Comparison of ENCODE assay signal across 23 cellular contexts in the genomic region with DNA sequence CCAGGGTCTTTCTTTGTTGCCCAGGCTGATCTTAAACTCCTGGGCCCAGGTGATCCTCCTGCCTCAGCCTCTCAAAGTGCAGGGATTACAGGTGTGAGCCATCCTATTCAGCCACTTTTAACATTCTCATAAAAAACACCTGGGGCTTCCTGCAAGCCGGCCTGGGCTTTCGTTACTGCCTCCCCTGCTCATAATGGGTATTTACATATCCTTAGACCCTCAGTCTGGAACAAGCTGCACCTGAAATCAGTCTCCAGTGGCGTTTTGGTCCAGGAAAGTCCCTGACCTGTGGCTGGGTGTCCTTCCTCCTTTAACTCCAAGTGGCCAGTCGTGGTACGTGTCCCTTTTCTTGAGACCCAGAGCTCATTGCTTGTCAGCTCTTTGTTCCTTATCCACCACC.
DNase-seq lines count a peak whose midpoint lies in the region; TF ChIP-seq lines count a peak whose summit lies in the region.
"Had no signal": no experiment of that assay in that cellular context is flagged by ENCODE, and none has a peak within 500 bp of the region (broad histone marks: within the 10 kb centered on the region; RNA-seq: fewer than 3 reads in every experiment).

No MANE protein-coding gene starts in this region.

- H2AK5ac ChIP-seq in H9 (ENCODE audit: insufficient read length, low read length) = no peak overlapping the region

- TF ChIP-seq CTCF in H9 (conservative IDR thresholded peaks at IDR 0.05) (no peak), OCI-LY3 (IDR thresholded peaks at IDR 0.05; ENCODE audit: low read depth, low read length) (no peak), endothelial cell (IDR thresholded peaks at IDR 0.05; ENCODE audit: unreplicated experiment) (no peak)

- H3K4me1 ChIP-seq in H9 (ENCODE audit: insufficient read depth, low read length) (no peaks in the 10 kb centered on the region), OCI-LY3 (ENCODE audit: low read length) (peaks cover 62% of the 10 kb centered on the region)
- H3K4me1 ChIP-seq: Caco-2, HAP-1 had no signal

- no peaks in the 10 kb centered on the region for H3K23me2 ChIP-seq in H9 (ENCODE audit: insufficient read length, low read depth, low read length, poor library complexity, severe bottlenecking)

- H3K27me3 Mint-ChIP-seq in H9 (ENCODE audit: low read depth) = peaks cover 1% of the 10 kb centered on the region; the same call in 1 of the 2 replicates
- peaks cover 13% of the 10 kb centered on the region for H3K27me3 Mint-ChIP-seq in endothelial cell (ENCODE audit: unreplicated experiment)

- H3K14ac ChIP-seq in H9 (ENCODE audit: insufficient read depth, low read length) = peak overlapping the region; percentile 69; the same call in 1 of the 2 replicates

- H3K4ac ChIP-seq in H9 (ENCODE audit: low read depth, low read length) = no peak overlapping the region

- H2BK20ac ChIP-seq in H9 (ENCODE audit: low read depth, low read length, poor library complexity, severe bottlenecking) = no peak overlapping the region

- H3K4me3 ChIP-seq in OCI-LY3 (ENCODE audit: low read length) = no peak overlapping the region
- H3K4me3 ChIP-seq: BLaER1, GM23248, HAP-1, Peyer's patch, SJCRH30 had no signal

- H3K23ac ChIP-seq in H9 (ENCODE audit: insufficient read length, low read depth, low read length) = no peak overlapping the region

- WGBS in H9 (ENCODE audit: extremely low coverage, insufficient read length, low lambda C conversion rate) = no CpG with 5 or more reads among the region's 5 CpGs

- H3K9me3 Mint-ChIP-seq in H9 (no peaks in the 10 kb centered on the region), endothelial cell (ENCODE audit: unreplicated experiment) (no peaks in the 10 kb centered on the region)
- H3K9me3 Mint-ChIP-seq: CD4-positive, alpha-beta T cell; T-cell; T-helper 2 cell treated with Interferon-gamma antibody and Interleukin-4, amounts not matched to agents 5 μg/mL and 100 μg/mL, for 36 hours had no signal

- H3K9me3 ChIP-seq in H9 (ENCODE audit: control insufficient read depth, low read depth, low read length) = no peaks in the 10 kb centered on the region
- no peaks in the 10 kb centered on the region for H3K9me3 ChIP-seq in OCI-LY3 (ENCODE audit: insufficient read depth, low read length)
- H3K9me3 ChIP-seq: BLaER1, Caco-2, HAP-1, Peyer's patch, SJCRH30 had no signal

- no peak overlapping the region for H3T11ph ChIP-seq in H9 (ENCODE audit: low read length)

- H3K36me3 Mint-ChIP-seq in H9 (ENCODE audit: insufficient read depth in 1 of 3, low read depth in 3 of 3) (no peaks in the 10 kb centered on the region; a peak in 1 of 7 replicates), endothelial cell (ENCODE audit: low read depth, unreplicated experiment) (peaks cover 8% of the 10 kb centered on the region)
- H3K36me3 Mint-ChIP-seq: T-cell had no signal

- H3K4me3 Mint-ChIP-seq in H9 (no peak overlapping the region), endothelial cell (ENCODE audit: unreplicated experiment) (no peak overlapping the region)
- H3K4me3 Mint-ChIP-seq: CD4-positive, alpha-beta T cell; T-cell; T-helper 2 cell treated with Interferon-gamma antibody and Interleukin-4, amounts not matched to agents 5 μg/mL and 100 μg/mL, for 36 hours had no signal

- H3K4me2 ChIP-seq in H9 (ENCODE audit: insufficient read depth, insufficient read length, low read length) = no peak overlapping the region
- peak overlapping the region; percentile 46 for H3K4me2 ChIP-seq in OCI-LY3 (ENCODE audit: low read length)
- H3K4me2 ChIP-seq: BLaER1 had no signal

- H3K79me2 ChIP-seq in H9 (ENCODE audit: insufficient read depth, low read length) (no peaks in the 10 kb centered on the region), OCI-LY3 (ENCODE audit: low read length) (no peaks in the 10 kb centered on the region)

- peaks cover 12 to 14% of the 10 kb centered on the region in 2 experiments for H3K4me1 Mint-ChIP-seq in H9
- H3K4me1 Mint-ChIP-seq in endothelial cell (ENCODE audit: unreplicated experiment) = peaks cover 24% of the 10 kb centered on the region

- H4K91ac ChIP-seq in H9 (ENCODE audit: insufficient read length, low read depth, low read length) = no peak overlapping the region

- H2BK120ac ChIP-seq in H9 (ENCODE audit: low read depth, low read length, poor library complexity, severe bottlenecking) = no peak overlapping the region

- no peak overlapping the region for H2BK15ac ChIP-seq in H9 (ENCODE audit: low read depth, low read length)

- no peak overlapping the region for H4K8ac ChIP-seq in H9 (replicated peaks; ENCODE audit: insufficient read length, low read depth, low read length)

- H4K5ac ChIP-seq in H9 (ENCODE audit: insufficient read length, low read depth, low read length) = no peak overlapping the region

- H3K27ac ChIP-seq in H9 (ENCODE audit: insufficient read length, low read depth, low read length) (no peak overlapping the region), OCI-LY3 (ENCODE audit: low read length) (peak overlapping the region; percentile 44)
- H3K27ac ChIP-seq: 22Rv1, BLaER1, GM23248, SJCRH30 had no signal

- H2BK5ac ChIP-seq in H9 (ENCODE audit: insufficient read length, low read length) = no peak overlapping the region

- H3K9ac ChIP-seq in H9 (ENCODE audit: extremely low read depth, insufficient read length, low read length) (no peak overlapping the region), OCI-LY3 (ENCODE audit: low read length) (no peak overlapping the region)
- H3K9ac ChIP-seq: BLaER1, GM23248 had no signal

- DNase-seq in NCI-H1417 (lab: John Stamatoyannopoulos, UW) (peak in 2 of 3 experiments; percentile 17 to 35), NCI-H1417 treated with DMSO at 0.1 percent for 48 hours (lab: John Stamatoyannopoulos, UW) (no peak), H9 (no peak), endothelial cell (ENCODE audit: low spot score) (no peak)
- no peak for DNase-seq in activated effector memory CD4-positive, alpha-beta T cell treated with anti-CD3 and anti-CD28 coated beads, Interleukin-2, amount 50 U/mL, for 16 hours
- DNase-seq in stimulated activated CD4-positive, alpha-beta T cell treated with anti-CD3 and anti-CD28 coated beads, Interleukin-4, amount 100 ng/mL, for 4 hours = no peak
- no peak for DNase-seq in effector CD8-positive, alpha-beta T cell (lab: John Stamatoyannopoulos, UW)
- DNase-seq: ACHN; Caco-2; CD4-positive, alpha-beta T cell; DMS 273 treated with DMSO at 0.1 percent for 48 hours; GM23248; Kasumi-1; NCI-H1436 treated with DMSO at 0.1 percent for 48 hours; NK-92 treated with Interleukin-12 subunit alpha and Interleukin-12 subunit beta, amount 100 ng/mL, for 24 hours; Peyer's patch; SJCRH30; T-cell had no signal

- H4K20me1 ChIP-seq in H9 (ENCODE audit: control insufficient read depth, insufficient read depth, insufficient read length) = no peaks in the 10 kb centered on the region
- H4K20me1 ChIP-seq in OCI-LY3 (ENCODE audit: insufficient read depth, low read length) = no peaks in the 10 kb centered on the region
- H4K20me1 ChIP-seq: BLaER1 had no signal

- no peak overlapping the region for H3K56ac ChIP-seq in H9 (ENCODE audit: insufficient read length, low read depth, low read length)

- no peaks in the 10 kb centered on the region for H3K36me3 ChIP-seq in OCI-LY3 (replicated peaks; ENCODE audit: low read depth, low read length)
- H3K36me3 ChIP-seq: BLaER1, HAP-1, SJCRH30 had no signal

- H3K18ac ChIP-seq in H9 (ENCODE audit: insufficient read length, low read depth, low read length) = no peak overlapping the region

- H2AFZ ChIP-seq in H9 (ENCODE audit: low read length) (no peak overlapping the region), OCI-LY3 (ENCODE audit: low read depth, low read length) (no peak overlapping the region)
- H2AFZ ChIP-seq: GM23248 had no signal

- no peak overlapping the region for H2BK12ac ChIP-seq in H9 (ENCODE audit: insufficient read length, low read depth, low read length)

- 0 out of 7 replicates have a peak overlapping the region, but pooled peaks of 1 of the 3 experiments have one; percentile 19 for H3K27ac Mint-ChIP-seq in H9
- peak overlapping the region; percentile 32 for H3K27ac Mint-ChIP-seq in endothelial cell (ENCODE audit: unreplicated experiment)
- H3K27ac Mint-ChIP-seq: CD4-positive, alpha-beta T cell; T-cell; T-helper 2 cell treated with Interferon-gamma antibody and Interleukin-4, amounts not matched to agents 5 μg/mL and 100 μg/mL, for 36 hours had no signal

- H3K79me1 ChIP-seq in H9 (ENCODE audit: insufficient read depth, low read depth, low read length, poor library complexity, severe bottlenecking) = no peaks in the 10 kb centered on the region

- H3K27me3 ChIP-seq in H9 (ENCODE audit: insufficient read depth, low read length) (no peaks in the 10 kb centered on the region), OCI-LY3 (ENCODE audit: low read depth, low read length) (no peaks in the 10 kb centered on the region)
- H3K27me3 ChIP-seq: BLaER1, Peyer's patch had no signal

Comparison
In these comparisons a context has a peak if more than half of its experiments do, and no peak if none do; other contexts are left out.
1. DNase-seq: peak in NCI-H1417 (2 of 3); none in NCI-H1417 treated with DMSO at 0.1 percent for 48 hours (single experiment), H9 (single experiment), endothelial cell (single experiment), activated effector memory CD4-positive, alpha-beta T cell treated with anti-CD3 and anti-CD28 coated beads, Interleukin-2, amount 50 U/mL, for 16 hours (single experiment), stimulated activated CD4-positive, alpha-beta T cell treated with anti-CD3 and anti-CD28 coated beads, Interleukin-4, amount 100 ng/mL, for 4 hours (0 of 2) and effector CD8-positive, alpha-beta T cell (single experiment).